Comparison of ENCODE assay signal across 1 cellular context in genomic region chr16:68448360-68448970, GRCh38.
A peak's percentile ranks its signal among the peaks of the same experiment; 100 is the strongest.
TF ChIP-seq lines count a peak whose summit lies in the region.

Gene SMPD3, minus strand, starts transcription at chr16:68448508. Its CDS starts 76,327 bp downstream, at chr16:68372181.

TF ChIP-seq in K562, 482 proteins besides CTCF, POLR2A, EP300 and RAD21 (continued from another document and continues in another):
- TF ChIP-seq NR2C1 (IDR thresholded peaks at IDR 0.05), result no peak
- 0 out of 2 replicates have a peak, but pooled peaks have one; percentile 31 for TF ChIP-seq NR2C1 (tag; IDR thresholded peaks at IDR 0.05)
- no peak for TF ChIP-seq HDAC6 (IDR thresholded peaks at IDR 0.05; ENCODE audit: low read depth, low read length)
- peak; percentile 88 for TF ChIP-seq ZNF766 (CRISPR knock-in tag; conservative IDR thresholded peaks at IDR 0.05)
- TF ChIP-seq CGGBP1 (CRISPR knock-in tag; IDR thresholded peaks at IDR 0.05), result no peak
- TF ChIP-seq ELK1 (CRISPR knock-in tag; IDR thresholded peaks at IDR 0.05), result no peak
- no peak for TF ChIP-seq SFPQ (IDR thresholded peaks at IDR 0.05; ENCODE audit: low read depth, low read length)
- TF ChIP-seq NFIC (IDR thresholded peaks at IDR 0.05), result no peak
- TF ChIP-seq ZBTB40 (IDR thresholded peaks at IDR 0.05), result 0 out of 2 replicates have a peak, but pooled peaks have one; percentile 15
- TF ChIP-seq ZBTB40 (CRISPR knock-in tag; IDR thresholded peaks at IDR 0.05), result no peak
- TF ChIP-seq E2F5 (CRISPR knock-in tag; IDR thresholded peaks at IDR 0.05), result no peak
- TF ChIP-seq POLR3A (IDR thresholded peaks at IDR 0.05; ENCODE audit: borderline replicate concordance, extremely low read depth, insufficient read depth, insufficient read length), result no peak
- TF ChIP-seq CCNT2 (IDR thresholded peaks at IDR 0.05; ENCODE audit: borderline replicate concordance, extremely low read depth, insufficient read length, low read depth, low read length), result peak; percentile 33
- TF ChIP-seq MGA (IDR thresholded peaks at IDR 0.05), result no peak
- TF ChIP-seq RNF219 (CRISPR knock-in tag; IDR thresholded peaks at IDR 0.05), result no peak
- TF ChIP-seq ZNF23 (CRISPR knock-in tag; IDR thresholded peaks at IDR 0.05), result no peak
- no peak for TF ChIP-seq NR2C2 (CRISPR knock-in tag; IDR thresholded peaks at IDR 0.05)
- TF ChIP-seq NR2C2 (tag; IDR thresholded peaks at IDR 0.05), result no peak
- no peak for TF ChIP-seq ILF3 (IDR thresholded peaks at IDR 0.05; ENCODE audit: borderline replicate concordance)
- TF ChIP-seq PHB2 (IDR thresholded peaks at IDR 0.05; ENCODE audit: low read depth), result no peak
- TF ChIP-seq ZNF444 (CRISPR knock-in tag; IDR thresholded peaks at IDR 0.05), result no peak
- peak in 1 of 2 experiments; percentile 40; a peak in 1 of 4 replicates for TF ChIP-seq SIN3A (IDR thresholded peaks at IDR 0.05; ENCODE audit: borderline replicate concordance in 2 of 2, control insufficient read depth in 1 of 2, low read depth in 2 of 2, low read length in 2 of 2)
- no peak for TF ChIP-seq CHD4 (IDR thresholded peaks at IDR 0.05; ENCODE audit: insufficient read depth, insufficient replicate concordance, low read depth, low read length, poor library complexity, severe bottlenecking)
- TF ChIP-seq ZBTB1 (CRISPR knock-in tag; IDR thresholded peaks at IDR 0.05; ENCODE audit: borderline replicate concordance, low read depth), result peak; percentile 92; the same call in 1 of the 2 replicates
- TF ChIP-seq PRMT5 (CRISPR knock-in tag; IDR thresholded peaks at IDR 0.05), result no peak
- TF ChIP-seq MIER1 (IDR thresholded peaks at IDR 0.05; ENCODE audit: low read depth), result peak; percentile 84
